ENCODE assay signal across 1 cellular context in genomic region chr21:46329796-46330195, GRCh38.
TF ChIP-seq lines count a peak whose summit lies in the region.

No MANE protein-coding gene starts in this region.

TF ChIP-seq in HepG2, 621 proteins besides CTCF, POLR2A, EP300 and RAD21:
- TF ChIP-seq NR2F1 (CRISPR knock-in tag; IDR thresholded peaks at IDR 0.05) (peak in 1 of 2 experiments; percentile 26; a peak in 1 of 4 replicates), CEBPB (IDR thresholded peaks at IDR 0.05; ENCODE audit: borderline replicate concordance, low read depth, low read length) (peak; percentile 9; the same call in 1 of the 2 replicates), LCORL (IDR thresholded peaks at IDR 0.05) (no peak), LCORL (CRISPR knock-in tag; IDR thresholded peaks at IDR 0.05) (no peak), SUZ12 (IDR thresholded peaks at IDR 0.05; ENCODE audit: low read depth, low read length) (no peak), MEF2D (CRISPR knock-in tag; IDR thresholded peaks at IDR 0.05) (no peak), ZBTB4 (CRISPR knock-in tag; IDR thresholded peaks at IDR 0.05; ENCODE audit: borderline replicate concordance) (no peak), FUBP1 (CRISPR knock-in tag; IDR thresholded peaks at IDR 0.05; ENCODE audit: borderline replicate concordance) (no peak), ZNF234 (CRISPR knock-in tag; conservative IDR thresholded peaks at IDR 0.05) (no peak), ZNF569 (CRISPR knock-in tag; IDR thresholded peaks at IDR 0.05; ENCODE audit: borderline replicate concordance) (no peak)
